In genomic region chr1:74811421-74812179, GRCh38 we compare ENCODE assay signal across 13 cellular contexts.
DNase-seq lines count a peak whose midpoint lies in the region; ATAC-seq, FAIRE-seq and TF ChIP-seq lines count a peak whose summit lies in the region.
"Had no signal": no experiment of that assay in that cellular context is flagged by ENCODE, and none has a peak within 500 bp of the region (broad histone marks: within the 10 kb centered on the region; RNA-seq: fewer than 3 reads in every experiment).

No MANE protein-coding gene starts in this region.

- FAIRE-seq in H54 (lab: Jason Lieb, UNC): no peak

- peak overlapping the region; percentile 47 for H3K27ac ChIP-seq in cardiac muscle cell
- no peak overlapping the region for H3K27ac ChIP-seq in heart left ventricle
- H3K27ac ChIP-seq in CD8-positive, alpha-beta T cell (ENCODE audit: low read depth, low read length): no peak overlapping the region
- H3K27ac ChIP-seq: BLaER1, gastroesophageal sphincter had no signal

- H3K4me3 ChIP-seq in cardiac muscle cell (no peak overlapping the region), heart left ventricle (no peak overlapping the region)
- H3K4me3 ChIP-seq in CD8-positive, alpha-beta T cell (ENCODE audit: low read depth, low read length): no peak overlapping the region
- H3K4me3 ChIP-seq: BLaER1, gastroesophageal sphincter had no signal

- no peaks in the 10 kb centered on the region for H3K9me3 ChIP-seq in cardiac muscle cell (ENCODE audit: low read depth)
- H3K9me3 ChIP-seq in heart left ventricle: peaks cover 0 to 10% (median 0%) of the 10 kb centered on the region in 12 donors
- no peaks in the 10 kb centered on the region for H3K9me3 ChIP-seq in CD8-positive, alpha-beta T cell (ENCODE audit: low read length)
- H3K9me3 ChIP-seq: BLaER1, gastroesophageal sphincter had no signal

- TF ChIP-seq POLR2A in heart left ventricle (IDR thresholded peaks at IDR 0.05) (no peak), H54 (IDR thresholded peaks at IDR 0.05; ENCODE audit: low read depth, low read length) (no peak)

- H3K4me3 Mint-ChIP-seq in CD8-positive, alpha-beta T cell: no peak overlapping the region
- H3K4me3 Mint-ChIP-seq: activated naive CD8-positive, alpha-beta T cell treated with anti-CD3 and anti-CD28 coated beads, Interleukin-2, amount 10 ng/mL, durations not matched to agents 7 days and 5 days; stimulated activated effector memory CD8-positive, alpha-beta T cell treated with anti-CD3 and anti-CD28 coated beads, Interleukin-12 subunit alpha, Interleukin-12 subunit beta, amount 100 ng/mL, for 72 hours had no signal

- CTCF ChIA-PET in CD8-positive, alpha-beta T cell (lab: Charles Lee): no interaction called here

- intact Hi-C loops in heart left ventricle (cut with DNase I): no loop called here
- intact Hi-C loops in CD8-positive, alpha-beta T cell (cut with DNase I, micrococcal nuclease): no loop called here

- H3K4me1 Mint-ChIP-seq in CD8-positive, alpha-beta T cell (ENCODE audit: low read depth): no peaks in the 10 kb centered on the region
- H3K4me1 Mint-ChIP-seq: activated naive CD8-positive, alpha-beta T cell treated with anti-CD3 and anti-CD28 coated beads, Interleukin-2, amount 10 ng/mL, durations not matched to agents 7 days and 5 days; stimulated activated effector memory CD8-positive, alpha-beta T cell treated with anti-CD3 and anti-CD28 coated beads, Interleukin-12 subunit alpha, Interleukin-12 subunit beta, amount 100 ng/mL, for 72 hours had no signal

- TF ChIP-seq CTCF in cardiac muscle cell (IDR thresholded peaks at IDR 0.05; ENCODE audit: low read depth, low read length) (no peak), heart left ventricle (IDR thresholded peaks at IDR 0.05) (no peak)
- TF ChIP-seq CTCF in CD8-positive, alpha-beta T cell (IDR thresholded peaks at IDR 0.05): no peak

- no peaks in the 10 kb centered on the region for H3K27me3 Mint-ChIP-seq in CD8-positive, alpha-beta T cell (ENCODE audit: low read depth)
- H3K27me3 Mint-ChIP-seq: activated naive CD8-positive, alpha-beta T cell treated with anti-CD3 and anti-CD28 coated beads, Interleukin-2, amount 10 ng/mL, durations not matched to agents 7 days and 5 days had no signal

- DNase-seq in cardiac muscle cell (ENCODE audit: low read depth in 1 of 2, low spot score in 1 of 2) (peak in 1 of 2 donors; percentile 18), heart left ventricle (no peak), NCI-H2107 (lab: John Stamatoyannopoulos, UW) (peak; percentile 18), islet precursor cell (no peak), mesenteric fat pad (ENCODE audit: low spot score) (no peak), H54 (ENCODE audit: insufficient read length, low spot score) (no peak)
- DNase-seq in CD8-positive, alpha-beta T cell: no peak
- DNase-seq: activated naive CD8-positive, alpha-beta T cell treated with anti-CD3 and anti-CD28 coated beads, Interleukin-2, amount 10 ng/mL, durations not matched to agents 7 days and 5 days; occipital lobe had no signal

- H3K4me1 ChIP-seq in cardiac muscle cell (ENCODE audit: low read depth) (peaks cover 7% of the 10 kb centered on the region), heart left ventricle (no peaks in the 10 kb centered on the region)
- H3K4me1 ChIP-seq in CD8-positive, alpha-beta T cell (ENCODE audit: insufficient read depth, low read length): no peaks in the 10 kb centered on the region
- H3K4me1 ChIP-seq: BLaER1, gastroesophageal sphincter had no signal

- no peaks in the 10 kb centered on the region for H3K36me3 ChIP-seq in cardiac muscle cell
- no peaks in the 10 kb centered on the region for H3K36me3 ChIP-seq in heart left ventricle
- no peaks in the 10 kb centered on the region for H3K36me3 ChIP-seq in CD8-positive, alpha-beta T cell (ENCODE audit: insufficient read depth, low read length)
- H3K36me3 ChIP-seq: BLaER1, gastroesophageal sphincter had no signal

- H3K36me3 Mint-ChIP-seq in CD8-positive, alpha-beta T cell: no peaks in the 10 kb centered on the region
- H3K36me3 Mint-ChIP-seq: activated naive CD8-positive, alpha-beta T cell treated with anti-CD3 and anti-CD28 coated beads, Interleukin-2, amount 10 ng/mL, durations not matched to agents 7 days and 5 days; stimulated activated effector memory CD8-positive, alpha-beta T cell treated with anti-CD3 and anti-CD28 coated beads, Interleukin-12 subunit alpha, Interleukin-12 subunit beta, amount 100 ng/mL, for 72 hours had no signal

- POLR2A ChIA-PET in CD8-positive, alpha-beta T cell (lab: Charles Lee): no interaction called here

- no peaks in the 10 kb centered on the region for H3K27me3 ChIP-seq in cardiac muscle cell
- H3K27me3 ChIP-seq in heart left ventricle: no peaks in the 10 kb centered on the region
- no peaks in the 10 kb centered on the region for H3K27me3 ChIP-seq in CD8-positive, alpha-beta T cell (ENCODE audit: insufficient read depth, low read length)
- H3K27me3 ChIP-seq: BLaER1, gastroesophageal sphincter had no signal

- no peak for ATAC-seq in heart left ventricle
- ATAC-seq in HG02938 (IDR thresholded peaks at IDR 0.05; ENCODE audit: unreplicated experiment): peak; percentile 9
- ATAC-seq in CD8-positive, alpha-beta T cell: no peak
- ATAC-seq: gastroesophageal sphincter; stimulated activated effector memory CD8-positive, alpha-beta T cell treated with anti-CD3 and anti-CD28 coated beads, Interleukin-12 subunit alpha, Interleukin-12 subunit beta, amount 100 ng/mL, for 72 hours had no signal

- no peak overlapping the region for H3K27ac Mint-ChIP-seq in CD8-positive, alpha-beta T cell
- H3K27ac Mint-ChIP-seq: activated naive CD8-positive, alpha-beta T cell treated with anti-CD3 and anti-CD28 coated beads, Interleukin-2, amount 10 ng/mL, durations not matched to agents 7 days and 5 days; stimulated activated effector memory CD8-positive, alpha-beta T cell treated with anti-CD3 and anti-CD28 coated beads, Interleukin-12 subunit alpha, Interleukin-12 subunit beta, amount 100 ng/mL, for 72 hours had no signal

- no peaks in the 10 kb centered on the region for H3K9me3 Mint-ChIP-seq in CD8-positive, alpha-beta T cell
- H3K9me3 Mint-ChIP-seq: activated naive CD8-positive, alpha-beta T cell treated with anti-CD3 and anti-CD28 coated beads, Interleukin-2, amount 10 ng/mL, durations not matched to agents 7 days and 5 days; stimulated activated effector memory CD8-positive, alpha-beta T cell treated with anti-CD3 and anti-CD28 coated beads, Interleukin-12 subunit alpha, Interleukin-12 subunit beta, amount 100 ng/mL, for 72 hours had no signal

- 44 to 57% (median 48%) methylated on average over 9 of the region's 9 CpGs for WGBS in heart left ventricle, 4 donors
